ENCODE assay signal across 7 cellular contexts in the genomic region with DNA sequence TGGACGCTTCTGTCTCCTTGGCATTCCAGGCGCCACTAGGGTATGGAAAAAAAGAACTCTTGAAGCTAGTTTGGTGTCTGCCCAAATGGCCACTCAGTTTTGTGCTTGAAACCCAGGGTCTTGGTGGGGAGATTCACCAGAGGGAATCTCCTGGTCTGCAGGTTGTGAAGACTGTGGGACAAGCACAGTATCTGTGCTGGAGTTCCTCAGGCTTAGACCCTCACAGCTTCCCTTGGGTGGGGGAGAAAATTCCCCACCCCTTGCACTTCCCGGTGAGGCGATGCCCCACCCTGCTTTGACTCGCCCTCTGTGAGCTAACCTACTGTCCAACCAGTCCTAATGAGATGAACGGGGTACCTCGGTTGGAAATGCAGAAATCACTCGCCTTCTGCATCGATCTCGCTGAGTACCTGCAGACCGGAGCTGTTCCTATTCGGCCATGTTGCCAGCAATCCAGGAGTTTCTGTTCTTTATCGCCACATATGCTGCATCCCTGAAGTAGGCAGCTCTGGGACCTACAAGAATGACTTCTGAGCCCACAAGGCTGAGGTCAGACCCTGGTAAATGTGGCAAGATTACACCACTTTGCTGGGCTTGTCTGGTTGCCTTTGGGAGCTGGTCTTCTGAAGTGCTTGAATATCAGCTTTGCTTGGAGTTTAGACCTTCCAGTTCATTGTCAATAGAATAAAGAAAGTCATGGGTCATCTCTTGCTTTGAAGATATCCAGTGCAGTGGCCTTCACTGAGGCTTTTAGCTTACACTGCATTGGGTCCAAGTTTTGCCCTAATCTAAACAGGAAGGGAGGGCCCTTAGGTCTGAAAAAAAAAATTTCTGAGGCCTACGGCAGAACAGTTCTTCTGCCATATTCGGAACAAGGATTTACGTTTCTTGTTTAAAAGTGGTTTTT. TPM values are rescaled to one million over a fixed set of nuclear protein-coding genes. Genes with fewer than 3 reads are reported as not detected.
"Had no signal": no experiment of that assay in that cellular context is flagged by ENCODE, and none has a peak within 500 bp of the region (broad histone marks: within the 10 kb centered on the region; RNA-seq: fewer than 3 reads in every experiment).

No MANE protein-coding gene starts in this region.

- H3K27ac ChIP-seq: HL-60 had no signal

- FAIRE-seq: HTR-8/SVneo, K562 had no signal

- DNase-seq: IMR-90, KBM-7 had no signal

- ATAC-seq: K562 had no signal

- H3K4me3 ChIP-seq: K562 had no signal

RNA-seq across cellular contexts. Expression of gene SLC2A2, which starts 51.0 kb away (rescaled TPM):
- total RNA-seq: HT1080, IMR-90 had no signal
- polyA plus RNA-seq: IgD-negative memory B cell, IMR-90, K562 had no signal
